In the genomic region with DNA sequence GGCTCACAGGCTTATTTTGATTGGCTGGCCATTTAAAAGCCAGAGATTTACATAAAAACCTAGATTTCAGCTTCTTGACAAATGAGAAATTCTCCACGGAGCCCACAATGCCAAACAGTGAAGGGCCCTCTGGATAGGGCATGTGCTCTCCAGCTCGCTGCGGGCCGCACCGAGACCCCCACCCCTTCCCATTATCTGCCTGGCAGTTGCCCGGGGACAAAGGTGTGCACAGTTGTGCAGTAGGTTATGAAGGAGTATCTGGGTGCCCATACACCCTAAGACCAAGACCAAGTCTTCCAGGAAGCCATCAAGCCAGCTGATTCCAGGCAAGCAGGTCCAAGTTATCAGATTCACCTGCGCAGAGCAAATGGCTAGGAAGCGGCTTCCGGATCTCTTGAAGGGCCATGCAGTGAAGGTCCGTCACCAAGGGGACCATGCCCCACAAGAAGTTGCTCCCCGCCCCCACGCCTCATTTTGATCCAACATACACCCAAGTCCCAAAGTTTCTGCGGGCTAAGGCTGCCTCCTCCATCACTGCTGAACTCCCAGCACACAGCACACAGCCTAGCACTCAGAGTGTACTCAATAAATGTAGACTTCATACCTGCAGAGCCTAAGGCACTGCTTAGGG, we compare ENCODE assay signal across 7 cellular contexts. TPM values are rescaled to one million over a fixed set of nuclear protein-coding genes. Genes with fewer than 3 reads are reported as not detected.
A peak's percentile ranks its signal among the peaks of the same experiment; 100 is the strongest.
DNase-seq lines count a peak whose midpoint lies in the region; ATAC-seq lines count a peak whose summit lies in the region.

No MANE protein-coding gene starts in this region.

- ATAC-seq in HG02885 (IDR thresholded peaks at IDR 0.05; ENCODE audit: poor library complexity, unreplicated experiment): peak; percentile 4
- ATAC-seq in activated naive CD4-positive, alpha-beta T cell treated with anti-CD3 and anti-CD28 coated beads, Interleukin-2, amount 50 U/mL, for 72 hours: no peak
- ATAC-seq in stimulated activated naive B cell treated with anti-CD40 and anti-IgM and Interleukin-4, amounts not matched to agents 10 μg/mL and 1 μg/mL and 100 μg/mL, for 72 hours (replicated peaks): no peak

- peaks cover 23 to 25% of the 10 kb centered on the region in 2 donors for H3K36me3 Mint-ChIP-seq in activated naive CD4-positive, alpha-beta T cell treated with anti-CD3 and anti-CD28 coated beads, Interleukin-2, amount 50 U/mL, for 72 hours
- peaks cover 30 to 42% of the 10 kb centered on the region in 2 donors for H3K36me3 Mint-ChIP-seq in stimulated activated naive B cell treated with anti-CD40 and anti-IgM and Interleukin-4, amounts not matched to agents 10 μg/mL and 1 μg/mL and 100 μg/mL, for 72 hours

- H3K9me3 Mint-ChIP-seq in activated naive CD4-positive, alpha-beta T cell treated with anti-CD3 and anti-CD28 coated beads, Interleukin-2, amount 50 U/mL, for 72 hours: no peaks in the 10 kb centered on the region
- H3K9me3 Mint-ChIP-seq in stimulated activated naive B cell treated with anti-CD40 and anti-IgM and Interleukin-4, amounts not matched to agents 10 μg/mL and 1 μg/mL and 100 μg/mL, for 72 hours: no peaks in the 10 kb centered on the region

- no peaks in the 10 kb centered on the region for H3K27me3 ChIP-seq in iPS-15b (ENCODE audit: control insufficient read depth, insufficient read depth, low read length)

- peak overlapping the region; percentile 95 to 99 for H3K27ac Mint-ChIP-seq in activated naive CD4-positive, alpha-beta T cell treated with anti-CD3 and anti-CD28 coated beads, Interleukin-2, amount 50 U/mL, for 72 hours
- peak overlapping the region; percentile 99 for H3K27ac Mint-ChIP-seq in stimulated activated naive B cell treated with anti-CD40 and anti-IgM and Interleukin-4, amounts not matched to agents 10 μg/mL and 1 μg/mL and 100 μg/mL, for 72 hours

- peaks cover 11% of the 10 kb centered on the region for H3K4me1 ChIP-seq in iPS-15b (ENCODE audit: control insufficient read depth, insufficient read depth, low read length)

- H3K9ac ChIP-seq in iPS-15b (ENCODE audit: low read depth, low read length): peak overlapping the region; percentile 95

- peak overlapping the region; percentile 98 to 99 for H3K4me3 Mint-ChIP-seq in stimulated activated naive B cell treated with anti-CD40 and anti-IgM and Interleukin-4, amounts not matched to agents 10 μg/mL and 1 μg/mL and 100 μg/mL, for 72 hours

- H3K4me1 Mint-ChIP-seq in stimulated activated naive B cell treated with anti-CD40 and anti-IgM and Interleukin-4, amounts not matched to agents 10 μg/mL and 1 μg/mL and 100 μg/mL, for 72 hours: peaks cover 10 to 31% of the 10 kb centered on the region in 2 donors

- DNase-seq in activated naive CD4-positive, alpha-beta T cell treated with anti-CD3 and anti-CD28 coated beads, Interleukin-2, amount 50 U/mL, for 72 hours (ENCODE audit: low spot score in 2 of 2): no peak
- no peak for DNase-seq in stimulated activated naive B cell treated with anti-CD40 and anti-IgM and Interleukin-4, amounts not matched to agents 10 μg/mL and 1 μg/mL and 100 μg/mL, for 72 hours
- DNase-seq in HK-2 (ENCODE audit: unreplicated experiment) (no peak), SK-N-DZ (ENCODE audit: low spot score) (no peak), NCI-H345 treated with DMSO at 0.1 percent for 48 hours (lab: John Stamatoyannopoulos, UW; ENCODE audit: unreplicated experiment) (no peak)

- H3K9me3 ChIP-seq in iPS-15b (ENCODE audit: control insufficient read depth, insufficient read depth, low read length): no peaks in the 10 kb centered on the region

- peak overlapping the region; percentile 92 for H3K4me3 ChIP-seq in iPS-15b (ENCODE audit: low read depth, low read length)

- no peaks in the 10 kb centered on the region for H3K27me3 Mint-ChIP-seq in stimulated activated naive B cell treated with anti-CD40 and anti-IgM and Interleukin-4, amounts not matched to agents 10 μg/mL and 1 μg/mL and 100 μg/mL, for 72 hours

- H3K36me3 ChIP-seq in iPS-15b (ENCODE audit: control insufficient read depth, insufficient read depth, low read length): peaks cover 1% of the 10 kb centered on the region

RNA-seq across cellular contexts. Expression of a gene that starts 1.3 kb away (rescaled TPM):
- 10 to 100 TPM; 47.2 to 78.9 TPM for total RNA-seq in activated naive CD4-positive, alpha-beta T cell treated with anti-CD3 and anti-CD28 coated beads, Interleukin-2, amount 50 U/mL, for 72 hours
- 68.5 and 74.3 TPM in 2 replicates for polyA plus RNA-seq in SK-N-DZ (2014; cell fraction: cytosol; rRNA removed)
- 130 and 216 TPM in 2 replicates for polyA plus RNA-seq in SK-N-DZ (2014; cell fraction: nucleus; rRNA removed)

RNA-seq across cellular contexts. Expression of a gene that starts 35.2 kb away (rescaled TPM):
- total RNA-seq in activated naive CD4-positive, alpha-beta T cell treated with anti-CD3 and anti-CD28 coated beads, Interleukin-2, amount 50 U/mL, for 72 hours: 10 to 100 TPM; 14.2 to 14.5 TPM
- polyA plus RNA-seq in SK-N-DZ (2014; cell fraction: cytosol; rRNA removed): 14.9 and 17.9 TPM in 2 replicates
- polyA plus RNA-seq in SK-N-DZ (2014; cell fraction: nucleus; rRNA removed): 8.8 and 13.7 TPM in 2 replicates
